34 cellular contexts compared by ENCODE assay signal in genomic region chr1:154552036-154552435, GRCh38. TPM values are rescaled to one million over a fixed set of nuclear protein-coding genes. Genes with fewer than 3 reads are reported as not detected.
"Had no signal": no experiment of that assay in that cellular context is flagged by ENCODE, and none has a peak within 500 bp of the region (broad histone marks: within the 10 kb centered on the region; RNA-seq: fewer than 3 reads in every experiment).

No MANE protein-coding gene starts in this region.

- H3K27ac ChIP-seq: brain microvascular endothelial cell, WERI-Rb-1 had no signal

- H3K27me3 Mint-ChIP-seq: activated CD4-positive, alpha-beta memory T cell treated with anti-CD3 and anti-CD28 coated beads for 36 hours; activated naive CD4-positive, alpha-beta T cell treated with anti-CD3 and anti-CD28 coated beads, Interleukin-2, amount 50 U/mL, for 24 hours; activated T-helper 17 cell treated with anti-CD3 and anti-CD28 coated beads, Interleukin-2, amount 50 U/mL, for 72 hours had no signal

- FAIRE-seq: RCC 7860 had no signal

- H3K4me3 Mint-ChIP-seq: activated CD4-positive, alpha-beta memory T cell treated with anti-CD3 and anti-CD28 coated beads for 36 hours; activated naive CD4-positive, alpha-beta T cell treated with anti-CD3 and anti-CD28 coated beads, Interleukin-2, amount 50 U/mL, for 24 hours; activated T-cell treated with anti-CD3 and anti-CD28 coated beads, Interleukin-2, amount 50 U/mL, for 72 hours; activated T-helper 17 cell treated with anti-CD3 and anti-CD28 coated beads, Interleukin-2, amount 50 U/mL, for 72 hours had no signal

- H3K27ac Mint-ChIP-seq: activated CD4-positive, alpha-beta memory T cell treated with anti-CD3 and anti-CD28 coated beads for 36 hours; activated naive CD4-positive, alpha-beta T cell treated with anti-CD3 and anti-CD28 coated beads, Interleukin-2, amount 50 U/mL, for 24 hours; activated T-cell treated with anti-CD3 and anti-CD28 coated beads, Interleukin-2, amount 50 U/mL, for 72 hours; activated T-helper 17 cell treated with anti-CD3 and anti-CD28 coated beads, Interleukin-2, amount 50 U/mL, for 72 hours had no signal

- DNase-seq: activated CD4-positive, alpha-beta memory T cell treated with anti-CD3 and anti-CD28 coated beads for 36 hours; activated CD4-positive, alpha-beta T cell treated with anti-CD3 and anti-CD28 coated beads, Interleukin-2, amount 50 U/mL, for 1 hour; activated CD4-positive, CD25-positive, alpha-beta regulatory T cell; activated CD8-positive, alpha-beta memory T cell treated with anti-CD3 and anti-CD28 coated beads, Interleukin-2, amount 50 U/mL, for 4 hours; activated effector memory CD4-positive, alpha-beta T cell treated with anti-CD3 and anti-CD28 coated beads, Interleukin-2, amount 50 U/mL, for 16 hours; activated naive CD4-positive, alpha-beta T cell; activated T-cell treated with anti-CD3 and anti-CD28 coated beads for 4 hours; activated T-cell treated with anti-CD3 and anti-CD28 coated beads, Interleukin-2, amount 50 U/mL, for 72 hours; amniotic stem cell; aorta; brain microvascular endothelial cell; central memory CD4-positive, alpha-beta T cell; KG1; MM.1S; MV-4-11; NCI-H1092; NCI-H1436 treated with DMSO at 0.1 percent for 48 hours; NCI-H1694 treated with DMSO at 0.1 percent for 48 hours; NCI-H2029; NCI-H345; NCI-H524 treated with DMSO at 0.1 percent for 48 hours; NK-92 treated with Interleukin-12 subunit alpha and Interleukin-12 subunit beta, amount 100 ng/mL, for 24 hours; PC-3; Right ventricle myocardium superior; SW 1271; T-helper 1 cell; T-helper 2 cell; T-helper 9 cell; WERI-Rb-1 had no signal

- ATAC-seq: activated T-cell treated with anti-CD3 and anti-CD28 coated beads, Interleukin-2, amount 50 U/mL, for 72 hours; activated T-helper 17 cell treated with anti-CD3 and anti-CD28 coated beads, Interleukin-2, amount 50 U/mL, for 72 hours; PC-3 had no signal

- H3K9me3 Mint-ChIP-seq: activated CD4-positive, alpha-beta memory T cell treated with anti-CD3 and anti-CD28 coated beads for 36 hours; activated naive CD4-positive, alpha-beta T cell treated with anti-CD3 and anti-CD28 coated beads, Interleukin-2, amount 50 U/mL, for 24 hours; activated T-cell treated with anti-CD3 and anti-CD28 coated beads, Interleukin-2, amount 50 U/mL, for 72 hours; activated T-helper 17 cell treated with anti-CD3 and anti-CD28 coated beads, Interleukin-2, amount 50 U/mL, for 72 hours had no signal

- H3K27me3 ChIP-seq: brain microvascular endothelial cell had no signal

RNA-seq across cellular contexts. Expression of gene CHRNB2, which starts 15.5 kb away (rescaled TPM):
- total RNA-seq: activated CD4-positive, alpha-beta memory T cell treated with anti-CD3 and anti-CD28 coated beads for 36 hours; aorta; NCI-H460; PC-3; Right ventricle myocardium superior had no signal

RNA-seq across cellular contexts. Expression of gene SHE, which starts 49.8 kb away (rescaled TPM):
- total RNA-seq: LHCN-M2, PC-3 had no signal

RNA-seq across cellular contexts. Expression of gene TDRD10, which starts 50.0 kb away (rescaled TPM):
- total RNA-seq: activated CD4-positive, alpha-beta memory T cell treated with anti-CD3 and anti-CD28 coated beads for 36 hours; activated T-helper 17 cell treated with anti-CD3 and anti-CD28 coated beads, Interleukin-2, amount 50 U/mL, for 72 hours; LHCN-M2; NCI-H460; PC-3 had no signal
